In the genomic region with DNA sequence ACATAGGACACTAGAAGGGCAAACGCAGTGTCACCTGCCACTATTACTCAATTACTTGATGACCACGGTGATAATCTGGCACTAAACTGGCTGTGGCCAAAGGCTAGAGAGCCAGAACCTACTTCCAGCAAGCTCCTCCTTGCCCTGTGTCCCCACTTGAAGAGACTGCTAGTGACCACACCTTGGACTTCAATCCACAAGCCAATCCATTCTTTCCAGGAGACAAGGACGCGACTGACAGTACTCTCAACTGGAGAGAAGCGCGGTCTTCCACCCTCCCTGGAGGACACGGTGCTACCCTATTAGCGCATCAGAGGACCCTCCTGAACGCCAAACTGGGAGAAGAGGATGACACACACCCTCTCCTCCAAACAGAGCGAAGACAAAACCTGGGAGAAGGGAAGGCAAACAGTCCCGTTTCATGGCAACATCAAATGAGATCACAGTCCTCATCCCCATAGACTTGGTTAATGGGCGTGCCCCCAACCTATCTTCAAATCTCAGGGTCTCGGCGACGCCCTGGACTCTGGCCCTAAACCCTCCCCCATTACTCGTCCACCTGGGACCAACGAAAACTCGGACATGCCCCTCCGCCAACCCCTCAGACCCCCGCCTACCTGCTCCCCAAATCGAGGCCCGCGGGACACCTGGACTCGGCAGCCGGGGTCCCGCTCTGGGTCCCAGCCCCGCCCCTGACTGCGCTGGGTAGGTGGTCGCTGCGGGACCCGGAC, we compare ENCODE assay signal across 8 cellular contexts. TPM values are rescaled to one million over a fixed set of nuclear protein-coding genes. Genes with fewer than 3 reads are reported as not detected.
DNase-seq lines count a peak whose midpoint lies in the region; ATAC-seq and TF ChIP-seq lines count a peak whose summit lies in the region.

No MANE protein-coding gene starts in this region.

- H3K4me1 ChIP-seq in neuron (ENCODE audit: insufficient read depth, low read length), result peaks cover 13% of the 10 kb centered on the region

- POLR2A ChIA-PET in WTC11 (lab: Charles Lee), result interaction anchor here (0.7 kb wide), 1 partner anchor 65 kb away, joined by 4 read pairs; no protein-coding TSS in a partner anchor

- peak overlapping the region; percentile 92 for H2AFZ ChIP-seq in neuron (ENCODE audit: low read depth, low read length)

- no peak for TF ChIP-seq CTCF in 22Rv1 (IDR thresholded peaks at IDR 0.05)
- TF ChIP-seq CTCF in GM12875 (IDR thresholded peaks at IDR 0.05; ENCODE audit: borderline replicate concordance, insufficient read depth, low read depth, low read length), result no peak
- TF ChIP-seq CTCF in WTC11 (IDR thresholded peaks at IDR 0.05), result no peak
- no peak for TF ChIP-seq CTCF in fibroblast of pulmonary artery (IDR thresholded peaks at IDR 0.05; ENCODE audit: low read length, missing control alignments)

- peak; percentile 36 for ATAC-seq in WTC11

- CTCF ChIA-PET in WTC11 (lab: Charles Lee), result interaction anchor here (0.7 to 1.5 kb wide), 4 partner anchors 95 to 469 kb away, joined by 3 to 5 read pairs (median 3); no protein-coding TSS in a partner anchor

- peak overlapping the region; percentile 92 for H3K4me3 Mint-ChIP-seq in WTC11

- no peaks in the 10 kb centered on the region for H3K27me3 ChIP-seq in neuron (ENCODE audit: insufficient read depth, low read length)

- H3K27me3 Mint-ChIP-seq in WTC11 (ENCODE audit: low read depth), result no peaks in the 10 kb centered on the region

- H3K4me3 ChIP-seq in GM12875 (ENCODE audit: low read depth, low read length) (peak overlapping the region; percentile 85), fibroblast of pulmonary artery (replicated peaks; ENCODE audit: low read depth, low read length) (peak overlapping the region; percentile 99), neuron (ENCODE audit: low read length) (peak overlapping the region; percentile 97)

- peak overlapping the region; percentile 86 for H3K27ac ChIP-seq in 22Rv1

- peak overlapping the region; percentile 92 for H3K27ac Mint-ChIP-seq in WTC11

- peaks cover 21% of the 10 kb centered on the region for H3K4me1 Mint-ChIP-seq in WTC11

- DNase-seq in HPDE6-E6E7 (ENCODE audit: extremely low spot score) (peak; percentile 21), WTC11 (ENCODE audit: low spot score) (peak; percentile 24), fibroblast of pulmonary artery (ENCODE audit: low read depth) (peak; percentile 26), activated gamma-delta T cell treated with Interleukin-2 at 50 U/mL for 16 hours (no peak), germinal center (ENCODE audit: low spot score) (no peak)

- no peaks in the 10 kb centered on the region for H3K9me3 Mint-ChIP-seq in WTC11

- H3K9me3 ChIP-seq in neuron (ENCODE audit: low read length), result no peaks in the 10 kb centered on the region

- H3K36me3 ChIP-seq in neuron (ENCODE audit: insufficient read depth, low read length), result peaks cover 13% of the 10 kb centered on the region

- H3K36me3 Mint-ChIP-seq in WTC11, result peaks cover 7% of the 10 kb centered on the region

TF ChIP-seq in WTC11, 78 proteins besides CTCF, POLR2A, EP300 and RAD21:
- TF ChIP-seq NR1H2 (CRISPR knock-in tag; IDR thresholded peaks at IDR 0.05), result no peak
- TF ChIP-seq USF2 (CRISPR knock-in tag; IDR thresholded peaks at IDR 0.05), result no peak
- TF ChIP-seq JUN (CRISPR knock-in tag; IDR thresholded peaks at IDR 0.05), result no peak
- TF ChIP-seq SOX15 (CRISPR knock-in tag; IDR thresholded peaks at IDR 0.05), result no peak
- TF ChIP-seq HMGXB4 (CRISPR knock-in tag; IDR thresholded peaks at IDR 0.05), result no peak
- no peak for TF ChIP-seq NR2C2 (CRISPR knock-in tag; IDR thresholded peaks at IDR 0.05)

RNA-seq across cellular contexts. Expression of gene FLCN, which starts 0.5 kb away (rescaled TPM):
- 40.8 to 42.4 TPM (median 42.3 TPM) in 3 replicates for total RNA-seq in WTC11 (2021)

RNA-seq across cellular contexts. Expression of gene PLD6, which starts 30.3 kb away (rescaled TPM):
- 1.2 to 2.6 TPM (median 2.6 TPM) in 3 replicates for total RNA-seq in WTC11 (2021)

RNA-seq across cellular contexts. Expression of gene COPS3, which starts 44.6 kb away (rescaled TPM):
- total RNA-seq in WTC11 (2021), result 71.6 to 78.3 TPM (median 74.8 TPM) in 3 replicates

Comparison
In these comparisons a context has a peak if more than half of its experiments do, and no peak if none do; other contexts are left out.
1. DNase-seq: peak in HPDE6-E6E7 (single experiment), WTC11 (single experiment) and fibroblast of pulmonary artery (single experiment); none in activated gamma-delta T cell treated with Interleukin-2 at 50 U/mL for 16 hours (single experiment) and germinal center (single experiment).
2. Peak in every context shown above with its lines, with median percentiles within 50 percentile points of each other: H3K4me3 ChIP-seq.